21 cellular contexts compared by ENCODE assay signal in genomic region chr13:75197803-75198202, GRCh38.
"Had no signal": no experiment of that assay in that cellular context is flagged by ENCODE, and none has a peak within 500 bp of the region (broad histone marks: within the 10 kb centered on the region; RNA-seq: fewer than 3 reads in every experiment).

No MANE protein-coding gene starts in this region.

- H3K36me3 ChIP-seq: esophagus squamous epithelium, pancreas, thoracic aorta, upper lobe of right lung had no signal

- H3K27ac Mint-ChIP-seq: activated B cell treated with CpG ODN at 0.5 μM for 24 hours; activated CD4-positive, alpha-beta memory T cell treated with anti-CD3 and anti-CD28 coated beads for 36 hours; activated CD8-positive, alpha-beta memory T cell treated with anti-CD3 and anti-CD28 coated beads, Interleukin-2, amount 10 ng/mL, durations not matched to agents 7 days and 5 days; activated naive CD8-positive, alpha-beta T cell treated with anti-CD3 and anti-CD28 coated beads, Interleukin-2, amount 10 ng/mL, durations not matched to agents 7 days and 5 days; activated T-helper 2 cell treated with anti-CD3 and anti-CD28 coated beads, Interferon-gamma antibody, Interleukin-2, Interleukin-4, amounts not matched to agents 10 μg/mL and 5 μg/mL and 100 μg/mL, durations not matched to agents 14 hours and 24 hours and 36 hours; effector memory CD8-positive, alpha-beta T cell; immature natural killer cell; natural killer cell treated with Interleukin-12 subunit alpha and Interleukin-12 subunit beta and Interleukin-15 and Interleukin-18, amount 100 ng/mL, for 72 hours; stimulated activated memory B cell treated with anti-CD40 and anti-IgM and Interleukin-4, amounts not matched to agents 10 μg/mL and 1 μg/mL and 100 μg/mL, for 72 hours had no signal

- H3K4me3 ChIP-seq: esophagus squamous epithelium, pancreas, thoracic aorta, upper lobe of right lung had no signal

- H3K4me1 ChIP-seq: esophagus squamous epithelium, pancreas, upper lobe of right lung had no signal

- ATAC-seq: activated CD8-positive, alpha-beta memory T cell treated with anti-CD3 and anti-CD28 coated beads, Interleukin-2, amount 10 ng/mL, durations not matched to agents 7 days and 5 days; effector memory CD8-positive, alpha-beta T cell; natural killer cell treated with Interleukin-12 subunit alpha and Interleukin-12 subunit beta and Interleukin-15 and Interleukin-18, amount 100 ng/mL, for 72 hours; pancreas; sciatic nerve; stimulated activated memory B cell treated with anti-CD40 and anti-IgM and Interleukin-4, amounts not matched to agents 10 μg/mL and 1 μg/mL and 100 μg/mL, for 72 hours; upper lobe of right lung had no signal

- DNase-seq: activated B cell treated with CpG ODN at 0.5 μM for 24 hours; activated CD4-positive, alpha-beta memory T cell treated with anti-CD3 and anti-CD28 coated beads for 36 hours; activated CD4-positive, alpha-beta T cell treated with anti-CD3 and anti-CD28 coated beads for 4 hours; activated CD8-positive, alpha-beta memory T cell treated with anti-CD3 and anti-CD28 coated beads, Interleukin-2, amount 10 ng/mL, durations not matched to agents 7 days and 5 days; activated naive CD4-positive, alpha-beta T cell treated with Interleukin-2 at 50 U/mL for 16 hours; activated naive CD8-positive, alpha-beta T cell treated with anti-CD3 and anti-CD28 coated beads, Interleukin-2, amount 10 ng/mL, durations not matched to agents 7 days and 5 days; activated T-cell treated with anti-CD3 and anti-CD28 coated beads, Interleukin-2, amount 50 U/mL, for 1 hour; caudate nucleus; effector memory CD8-positive, alpha-beta T cell; esophagus squamous epithelium; immature natural killer cell; kidney glomerular epithelial cell; pancreas; stimulated activated CD4-positive, alpha-beta T cell treated with anti-CD3 and anti-CD28 coated beads, Interleukin-4, amount 100 ng/mL, for 4 hours; T-helper 2 cell; upper lobe of right lung had no signal

- H3K9me3 Mint-ChIP-seq: activated B cell treated with CpG ODN at 0.5 μM for 24 hours; activated CD4-positive, alpha-beta memory T cell treated with anti-CD3 and anti-CD28 coated beads for 36 hours; activated naive CD8-positive, alpha-beta T cell treated with anti-CD3 and anti-CD28 coated beads, Interleukin-2, amount 10 ng/mL, durations not matched to agents 7 days and 5 days; activated T-helper 2 cell treated with anti-CD3 and anti-CD28 coated beads, Interferon-gamma antibody, Interleukin-2, Interleukin-4, amounts not matched to agents 10 μg/mL and 5 μg/mL and 100 μg/mL, durations not matched to agents 14 hours and 24 hours and 36 hours; effector memory CD8-positive, alpha-beta T cell; natural killer cell treated with Interleukin-12 subunit alpha and Interleukin-12 subunit beta and Interleukin-15 and Interleukin-18, amount 100 ng/mL, for 72 hours; stimulated activated memory B cell treated with anti-CD40 and anti-IgM and Interleukin-4, amounts not matched to agents 10 μg/mL and 1 μg/mL and 100 μg/mL, for 72 hours had no signal

- H3K4me1 Mint-ChIP-seq: activated B cell treated with CpG ODN at 0.5 μM for 24 hours; activated CD8-positive, alpha-beta memory T cell treated with anti-CD3 and anti-CD28 coated beads, Interleukin-2, amount 10 ng/mL, durations not matched to agents 7 days and 5 days; activated naive CD8-positive, alpha-beta T cell treated with anti-CD3 and anti-CD28 coated beads, Interleukin-2, amount 10 ng/mL, durations not matched to agents 7 days and 5 days; immature natural killer cell; stimulated activated memory B cell treated with anti-CD40 and anti-IgM and Interleukin-4, amounts not matched to agents 10 μg/mL and 1 μg/mL and 100 μg/mL, for 72 hours had no signal

- H3K27ac ChIP-seq: pancreas, thoracic aorta, upper lobe of right lung had no signal

- H3K27me3 ChIP-seq: esophagus squamous epithelium, upper lobe of right lung had no signal

- H3K9me3 ChIP-seq: esophagus squamous epithelium, pancreas, thoracic aorta, upper lobe of right lung had no signal

- H3K4me3 Mint-ChIP-seq: activated B cell treated with CpG ODN at 0.5 μM for 24 hours; activated CD4-positive, alpha-beta memory T cell treated with anti-CD3 and anti-CD28 coated beads for 36 hours; activated CD8-positive, alpha-beta memory T cell treated with anti-CD3 and anti-CD28 coated beads, Interleukin-2, amount 10 ng/mL, durations not matched to agents 7 days and 5 days; activated naive CD8-positive, alpha-beta T cell treated with anti-CD3 and anti-CD28 coated beads, Interleukin-2, amount 10 ng/mL, durations not matched to agents 7 days and 5 days; effector memory CD8-positive, alpha-beta T cell; immature natural killer cell; natural killer cell treated with Interleukin-12 subunit alpha and Interleukin-12 subunit beta and Interleukin-15 and Interleukin-18, amount 100 ng/mL, for 72 hours; stimulated activated memory B cell treated with anti-CD40 and anti-IgM and Interleukin-4, amounts not matched to agents 10 μg/mL and 1 μg/mL and 100 μg/mL, for 72 hours had no signal

- H3K36me3 Mint-ChIP-seq: activated CD4-positive, alpha-beta memory T cell treated with anti-CD3 and anti-CD28 coated beads for 36 hours; activated CD8-positive, alpha-beta memory T cell treated with anti-CD3 and anti-CD28 coated beads, Interleukin-2, amount 10 ng/mL, durations not matched to agents 7 days and 5 days; activated naive CD8-positive, alpha-beta T cell treated with anti-CD3 and anti-CD28 coated beads, Interleukin-2, amount 10 ng/mL, durations not matched to agents 7 days and 5 days; immature natural killer cell; natural killer cell treated with Interleukin-12 subunit alpha and Interleukin-12 subunit beta and Interleukin-15 and Interleukin-18, amount 100 ng/mL, for 72 hours; stimulated activated memory B cell treated with anti-CD40 and anti-IgM and Interleukin-4, amounts not matched to agents 10 μg/mL and 1 μg/mL and 100 μg/mL, for 72 hours had no signal
